In genomic region chr2:62505649-62506420, GRCh38 we compare ENCODE assay signal across 1 cellular context.
A peak's percentile ranks its signal among the peaks of the same experiment; 100 is the strongest.
TF ChIP-seq lines count a peak whose summit lies in the region.

A gene with protein sequence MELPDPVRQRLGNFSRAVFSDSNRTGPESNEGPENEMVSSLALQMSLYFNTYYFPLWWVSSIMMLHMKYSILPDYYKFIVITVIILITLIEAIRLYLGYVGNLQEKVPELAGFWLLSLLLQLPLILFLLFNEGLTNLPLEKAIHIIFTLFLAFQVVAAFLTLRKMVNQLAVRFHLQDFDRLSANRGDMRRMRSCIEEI (minus strand): TSS chr2:62506195. CDS start chr2:62506129, 66 bp downstream.

TF ChIP-seq in GM12878, 131 proteins besides CTCF, POLR2A, EP300 and RAD21 (continued from another document and continues in another):
- no peak for TF ChIP-seq CBFB (IDR thresholded peaks at IDR 0.05; ENCODE audit: low read depth)
- no peak for TF ChIP-seq SIN3A (IDR thresholded peaks at IDR 0.05; ENCODE audit: low read depth, low read length)
- TF ChIP-seq, protein P1, sequence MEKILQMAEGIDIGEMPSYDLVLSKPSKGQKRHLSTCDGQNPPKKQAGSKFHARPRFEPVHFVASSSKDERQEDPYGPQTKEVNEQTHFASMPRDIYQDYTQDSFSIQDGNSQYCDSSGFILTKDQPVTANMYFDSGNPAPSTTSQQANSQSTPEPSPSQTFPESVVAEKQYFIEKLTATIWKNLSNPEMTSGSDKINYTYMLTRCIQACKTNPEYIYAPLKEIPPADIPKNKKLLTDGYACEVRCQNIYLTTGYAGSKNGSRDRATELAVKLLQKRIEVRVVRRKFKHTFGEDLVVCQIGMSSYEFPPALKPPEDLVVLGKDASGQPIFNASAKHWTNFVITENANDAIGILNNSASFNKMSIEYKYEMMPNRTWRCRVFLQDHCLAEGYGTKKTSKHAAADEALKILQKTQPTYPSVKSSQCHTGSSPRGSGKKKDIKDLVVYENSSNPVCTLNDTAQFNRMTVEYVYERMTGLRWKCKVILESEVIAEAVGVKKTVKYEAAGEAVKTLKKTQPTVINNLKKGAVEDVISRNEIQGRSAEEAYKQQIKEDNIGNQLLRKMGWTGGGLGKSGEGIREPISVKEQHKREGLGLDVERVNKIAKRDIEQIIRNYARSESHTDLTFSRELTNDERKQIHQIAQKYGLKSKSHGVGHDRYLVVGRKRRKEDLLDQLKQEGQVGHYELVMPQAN (conservative IDR thresholded peaks at IDR 0.05), result peak; percentile 64; the same call in 1 of the 2 replicates
- TF ChIP-seq BMI1 (IDR thresholded peaks at IDR 0.05; ENCODE audit: borderline replicate concordance), result 0 out of 2 replicates have a peak, but pooled peaks have one; percentile 35
- no peak for TF ChIP-seq USF2 (IDR thresholded peaks at IDR 0.05; ENCODE audit: borderline replicate concordance, low read depth, low read length)
- TF ChIP-seq EGR1 (IDR thresholded peaks at IDR 0.05; ENCODE audit: borderline replicate concordance in 1 of 2, low read depth in 2 of 2, low read length in 2 of 2), result peak in 1 of 2 experiments; percentile 63; a peak in 1 of 3 replicates
- TF ChIP-seq HDGF (IDR thresholded peaks at IDR 0.05), result no peak
- TF ChIP-seq POLR2AphosphoS2 (IDR thresholded peaks at IDR 0.05; ENCODE audit: low read depth, low read length), result no peak
- no peak for TF ChIP-seq JUND (IDR thresholded peaks at IDR 0.05; ENCODE audit: low read depth, low read length)
- no peak for TF ChIP-seq ESRRA (IDR thresholded peaks at IDR 0.05; ENCODE audit: low read length)
- TF ChIP-seq NFYA (IDR thresholded peaks at IDR 0.05; ENCODE audit: borderline replicate concordance, low read depth, low read length), result no peak
- no peak for TF ChIP-seq EED (IDR thresholded peaks at IDR 0.05; ENCODE audit: low read depth)
- no peak for TF ChIP-seq ZBED1 (IDR thresholded peaks at IDR 0.05; ENCODE audit: borderline replicate concordance)
- TF ChIP-seq, protein P2, sequence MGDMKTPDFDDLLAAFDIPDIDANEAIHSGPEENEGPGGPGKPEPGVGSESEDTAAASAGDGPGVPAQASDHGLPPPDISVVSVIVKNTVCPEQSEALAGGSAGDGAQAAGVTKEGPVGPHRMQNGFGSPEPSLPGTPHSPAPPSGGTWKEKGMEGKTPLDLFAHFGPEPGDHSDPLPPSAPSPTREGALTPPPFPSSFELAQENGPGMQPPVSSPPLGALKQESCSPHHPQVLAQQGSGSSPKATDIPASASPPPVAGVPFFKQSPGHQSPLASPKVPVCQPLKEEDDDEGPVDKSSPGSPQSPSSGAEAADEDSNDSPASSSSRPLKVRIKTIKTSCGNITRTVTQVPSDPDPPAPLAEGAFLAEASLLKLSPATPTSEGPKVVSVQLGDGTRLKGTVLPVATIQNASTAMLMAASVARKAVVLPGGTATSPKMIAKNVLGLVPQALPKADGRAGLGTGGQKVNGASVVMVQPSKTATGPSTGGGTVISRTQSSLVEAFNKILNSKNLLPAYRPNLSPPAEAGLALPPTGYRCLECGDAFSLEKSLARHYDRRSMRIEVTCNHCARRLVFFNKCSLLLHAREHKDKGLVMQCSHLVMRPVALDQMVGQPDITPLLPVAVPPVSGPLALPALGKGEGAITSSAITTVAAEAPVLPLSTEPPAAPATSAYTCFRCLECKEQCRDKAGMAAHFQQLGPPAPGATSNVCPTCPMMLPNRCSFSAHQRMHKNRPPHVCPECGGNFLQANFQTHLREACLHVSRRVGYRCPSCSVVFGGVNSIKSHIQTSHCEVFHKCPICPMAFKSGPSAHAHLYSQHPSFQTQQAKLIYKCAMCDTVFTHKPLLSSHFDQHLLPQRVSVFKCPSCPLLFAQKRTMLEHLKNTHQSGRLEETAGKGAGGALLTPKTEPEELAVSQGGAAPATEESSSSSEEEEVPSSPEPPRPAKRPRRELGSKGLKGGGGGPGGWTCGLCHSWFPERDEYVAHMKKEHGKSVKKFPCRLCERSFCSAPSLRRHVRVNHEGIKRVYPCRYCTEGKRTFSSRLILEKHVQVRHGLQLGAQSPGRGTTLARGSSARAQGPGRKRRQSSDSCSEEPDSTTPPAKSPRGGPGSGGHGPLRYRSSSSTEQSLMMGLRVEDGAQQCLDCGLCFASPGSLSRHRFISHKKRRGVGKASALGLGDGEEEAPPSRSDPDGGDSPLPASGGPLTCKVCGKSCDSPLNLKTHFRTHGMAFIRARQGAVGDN (IDR thresholded peaks at IDR 0.05), result no peak; the same call in none of the 2 replicates
- TF ChIP-seq CREB1 (IDR thresholded peaks at IDR 0.05; ENCODE audit: low read depth), result peak; percentile 57; the same call in 1 of the 2 replicates
- peak; percentile 53; the same call in 1 of the 2 replicates for TF ChIP-seq TARDBP (IDR thresholded peaks at IDR 0.05; ENCODE audit: borderline replicate concordance)
- no peak for TF ChIP-seq NR2F1 (conservative IDR thresholded peaks at IDR 0.05)
- no peak for TF ChIP-seq RELB (IDR thresholded peaks at IDR 0.05; ENCODE audit: low read depth)
- peak; percentile 99 for TF ChIP-seq HDAC6 (IDR thresholded peaks at IDR 0.05; ENCODE audit: unreplicated experiment)
- TF ChIP-seq ZNF622 (IDR thresholded peaks at IDR 0.05), result no peak
- TF ChIP-seq ETV6 (conservative IDR thresholded peaks at IDR 0.05 in 1 of 2, IDR thresholded peaks at IDR 0.05 in 1 of 2; ENCODE audit: borderline replicate concordance in 1 of 2, low read depth in 1 of 2), result no peak
- TF ChIP-seq ZNF207 (IDR thresholded peaks at IDR 0.05; ENCODE audit: borderline replicate concordance), result no peak
- TF ChIP-seq RAD51 (IDR thresholded peaks at IDR 0.05), result no peak
- TF ChIP-seq, protein P3, sequence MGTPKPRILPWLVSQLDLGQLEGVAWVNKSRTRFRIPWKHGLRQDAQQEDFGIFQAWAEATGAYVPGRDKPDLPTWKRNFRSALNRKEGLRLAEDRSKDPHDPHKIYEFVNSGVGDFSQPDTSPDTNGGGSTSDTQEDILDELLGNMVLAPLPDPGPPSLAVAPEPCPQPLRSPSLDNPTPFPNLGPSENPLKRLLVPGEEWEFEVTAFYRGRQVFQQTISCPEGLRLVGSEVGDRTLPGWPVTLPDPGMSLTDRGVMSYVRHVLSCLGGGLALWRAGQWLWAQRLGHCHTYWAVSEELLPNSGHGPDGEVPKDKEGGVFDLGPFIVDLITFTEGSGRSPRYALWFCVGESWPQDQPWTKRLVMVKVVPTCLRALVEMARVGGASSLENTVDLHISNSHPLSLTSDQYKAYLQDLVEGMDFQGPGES (IDR thresholded peaks at IDR 0.05), result no peak
- no peak for TF ChIP-seq MTA2 (IDR thresholded peaks at IDR 0.05; ENCODE audit: low read depth)
- no peak for TF ChIP-seq IRF4 (IDR thresholded peaks at IDR 0.05; ENCODE audit: low read depth, low read length)
- no peak for TF ChIP-seq BRCA1 (IDR thresholded peaks at IDR 0.05; ENCODE audit: low read depth, low read length)
- no peak for TF ChIP-seq PAX5 (IDR thresholded peaks at IDR 0.05; ENCODE audit: borderline replicate concordance, low read depth, low read length)
- no peak for TF ChIP-seq BHLHE40 (IDR thresholded peaks at IDR 0.05; ENCODE audit: borderline replicate concordance in 1 of 2, low read depth in 2 of 2, low read length in 1 of 2)
- no peak for TF ChIP-seq STAT3 (IDR thresholded peaks at IDR 0.05; ENCODE audit: low read depth, low read length)
- TF ChIP-seq RELA (IDR thresholded peaks at IDR 0.05; ENCODE audit: borderline replicate concordance, partially characterized antibody), result no peak
- TF ChIP-seq IKZF2 (IDR thresholded peaks at IDR 0.05), result peak; percentile 16 to 29; a peak in 1 of 4 replicates
- TF ChIP-seq ZBTB40 (IDR thresholded peaks at IDR 0.05; ENCODE audit: borderline replicate concordance), result no peak
- no peak for TF ChIP-seq YBX1 (IDR thresholded peaks at IDR 0.05)
- no peak for TF ChIP-seq ZNF217 (IDR thresholded peaks at IDR 0.05)
- no peak for TF ChIP-seq CEBPB (IDR thresholded peaks at IDR 0.05; ENCODE audit: borderline replicate concordance in 1 of 2, low read depth in 2 of 2, low read length in 2 of 2)
- TF ChIP-seq CHD2 (IDR thresholded peaks at IDR 0.05; ENCODE audit: borderline replicate concordance, low read depth, low read length), result no peak
- TF ChIP-seq, protein P4, sequence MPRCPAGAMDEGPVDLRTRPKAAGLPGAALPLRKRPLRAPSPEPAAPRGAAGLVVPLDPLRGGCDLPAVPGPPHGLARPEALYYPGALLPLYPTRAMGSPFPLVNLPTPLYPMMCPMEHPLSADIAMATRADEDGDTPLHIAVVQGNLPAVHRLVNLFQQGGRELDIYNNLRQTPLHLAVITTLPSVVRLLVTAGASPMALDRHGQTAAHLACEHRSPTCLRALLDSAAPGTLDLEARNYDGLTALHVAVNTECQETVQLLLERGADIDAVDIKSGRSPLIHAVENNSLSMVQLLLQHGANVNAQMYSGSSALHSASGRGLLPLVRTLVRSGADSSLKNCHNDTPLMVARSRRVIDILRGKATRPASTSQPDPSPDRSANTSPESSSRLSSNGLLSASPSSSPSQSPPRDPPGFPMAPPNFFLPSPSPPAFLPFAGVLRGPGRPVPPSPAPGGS (IDR thresholded peaks at IDR 0.05; ENCODE audit: borderline replicate concordance, insufficient read depth, low read depth, low read length, poor library complexity, severe bottlenecking), result no peak
- TF ChIP-seq USF1 (IDR thresholded peaks at IDR 0.05; ENCODE audit: borderline replicate concordance, extremely low read length, insufficient read depth, low read depth, low read length), result no peak
- no peak for TF ChIP-seq SMAD5 (IDR thresholded peaks at IDR 0.05; ENCODE audit: low read depth)
- no peak; the same call in 1 of the 2 replicates for TF ChIP-seq REST (IDR thresholded peaks at IDR 0.05; ENCODE audit: low read depth, low read length)
